Comparison of ENCODE assay signal across 1 cellular context in genomic region chr5:139666551-139666950, GRCh38.
TF ChIP-seq lines count a peak whose summit lies in the region.

No MANE protein-coding gene starts in this region.

TF ChIP-seq in IMR-90, 13 proteins besides CTCF, POLR2A, EP300 and RAD21 (continued from another document):
- TF ChIP-seq CEBPB (IDR thresholded peaks at IDR 0.05; ENCODE audit: low read depth, low read length) (no peak), RCOR1 (IDR thresholded peaks at IDR 0.05; ENCODE audit: insufficient replicate concordance, low read length) (no peak), SMC3 (IDR thresholded peaks at IDR 0.05; ENCODE audit: low read depth, low read length) (no peak), CHD1 (IDR thresholded peaks at IDR 0.05; ENCODE audit: low read depth, low read length) (no peak), MXI1 (IDR thresholded peaks at IDR 0.05; ENCODE audit: borderline replicate concordance, low read depth, low read length) (no peak), MAFK (IDR thresholded peaks at IDR 0.05; ENCODE audit: low read depth, low read length) (no peak), FOS (IDR thresholded peaks at IDR 0.05; ENCODE audit: low read depth, low read length) (no peak)
TF ChIP-seq in IMR-90: peak in this region for 0.
